Comparison of ENCODE assay signal across 8 cellular contexts in the genomic region with DNA sequence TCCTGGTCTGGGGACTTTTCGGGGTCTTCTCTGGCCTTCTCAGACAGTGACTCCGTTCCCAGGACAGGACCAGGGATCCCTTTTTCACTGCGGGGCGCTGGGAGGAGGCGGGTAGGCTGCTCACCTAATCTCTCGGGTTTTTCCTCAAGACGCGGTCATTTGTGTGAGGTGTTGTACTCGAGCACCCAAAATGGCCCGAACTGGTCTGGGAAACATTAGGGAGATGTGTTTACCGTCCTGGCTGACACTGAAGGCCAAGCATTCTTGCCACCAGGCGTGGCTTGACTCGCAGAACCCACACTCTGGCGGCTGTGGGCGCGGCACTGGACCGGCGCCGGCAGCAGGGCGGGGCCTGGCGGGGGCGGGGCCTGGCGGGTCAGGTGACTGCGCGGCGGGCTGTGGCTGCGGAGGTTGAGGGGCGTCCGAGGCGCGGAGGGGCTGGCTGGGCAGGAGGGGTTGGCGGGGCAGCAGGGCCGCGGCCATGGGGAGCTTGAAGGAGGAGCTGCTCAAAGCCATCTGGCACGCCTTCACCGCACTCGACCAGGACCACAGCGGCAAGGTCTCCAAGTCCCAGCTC. TPM values are rescaled to one million over a fixed set of nuclear protein-coding genes. Genes with fewer than 3 reads are reported as not detected.
A peak's percentile ranks its signal among the peaks of the same experiment; 100 is the strongest.
DNase-seq lines count a peak whose midpoint lies in the region; ATAC-seq and TF ChIP-seq lines count a peak whose summit lies in the region.

A gene (plus strand): TSS at position 379 of the 577 bp plus-strand sequence. CDS start 103 bp downstream, at position 482.

- peak within 1 kb of the TSS; percentile 96 for H3K4me3 ChIP-seq in colonic mucosa

- H3K36me3 ChIP-seq in colonic mucosa = no peaks in the 10 kb centered on the region

- no peaks in the 10 kb centered on the region for H3K27me3 ChIP-seq in colonic mucosa

- H3K27ac ChIP-seq in colonic mucosa = peak within 1 kb of the TSS; percentile 86

- DNase-seq in NK-92 treated with Interleukin-12 subunit alpha and Interleukin-12 subunit beta, amount 100 ng/mL, for 24 hours (lab: John Stamatoyannopoulos, UW) = peak; percentile 48
- DNase-seq in NK-92 (lab: John Stamatoyannopoulos, UW; ENCODE audit: unreplicated experiment) = no peak
- peak; percentile 40 for DNase-seq in NCI-H2171 treated with DMSO at 0.1 percent for 48 hours (lab: John Stamatoyannopoulos, UW)
- peak; percentile 67 to 74 for DNase-seq in activated CD4-positive, alpha-beta T cell treated with anti-CD3 and anti-CD28 coated beads for 24 hours (ENCODE audit: low read depth in 2 of 2)
- peak; percentile 93 for DNase-seq in colonic mucosa
- DNase-seq in left kidney (ENCODE audit: low read depth, low spot score) = peak; percentile 93
- peak; percentile 73 for DNase-seq in stimulated activated CD4-positive, alpha-beta T cell treated with anti-CD3 and anti-CD28 coated beads, Interleukin-1b, Interleukin-23, amount 100 ng/mL, for 48 hours

- H3K4me1 ChIP-seq in colonic mucosa = no peaks in the 10 kb centered on the region

- H3K9me3 ChIP-seq in colonic mucosa = no peaks in the 10 kb centered on the region

- peak; percentile 33 for TF ChIP-seq CTCF in colonic mucosa (IDR thresholded peaks at IDR 0.05)

- peak; percentile 75 for ATAC-seq in HG02943 (IDR thresholded peaks at IDR 0.05; ENCODE audit: low read depth, unreplicated experiment)

- peak within 1 kb of the TSS; percentile 90 to 94 for H3K9ac ChIP-seq in colonic mucosa (ENCODE audit: low read depth in 2 of 2, low read length in 2 of 2)

- intact Hi-C loops in colonic mucosa (cut with DNase I) = no loop called here

RNA-seq across cellular contexts. Expression of the gene that starts here (rescaled TPM):
- 10 to 100 TPM; 13.1 to 21.2 TPM for total RNA-seq in colonic mucosa
